In the genomic region with DNA sequence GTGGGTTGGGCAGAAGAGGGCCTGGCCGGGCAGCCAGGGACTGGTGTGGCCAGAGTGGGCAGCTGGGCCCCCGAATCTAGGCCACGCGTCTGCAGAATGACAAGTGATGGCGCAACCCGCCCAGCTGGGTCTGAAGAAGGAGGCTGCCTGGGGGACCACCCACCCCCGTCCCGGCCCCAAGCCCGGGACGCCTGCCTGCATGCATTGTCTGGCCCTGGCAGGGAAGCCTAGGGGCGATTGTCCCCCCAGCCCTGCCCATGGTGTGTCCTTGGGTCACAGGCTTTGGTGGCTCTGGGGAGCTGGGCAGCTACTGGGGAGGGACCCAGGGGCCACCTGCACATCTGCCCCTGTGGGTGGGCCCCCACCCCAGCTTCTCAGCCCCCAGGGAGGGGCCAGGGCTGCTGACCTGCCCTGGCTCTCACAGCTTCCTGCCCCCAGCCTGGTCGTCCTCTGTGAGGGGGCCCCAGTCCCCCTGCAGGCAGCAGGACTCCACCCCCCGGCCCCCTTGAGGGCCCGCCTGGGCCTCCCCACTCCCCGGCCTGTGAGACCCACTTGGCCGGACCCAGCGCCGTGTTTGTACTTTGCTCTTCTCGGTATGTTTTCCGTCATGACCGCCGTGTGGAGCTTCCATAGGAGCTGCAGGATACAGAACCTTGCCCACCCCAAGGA, we compare ENCODE assay signal across 7 cellular contexts.
"Had no signal": no experiment of that assay in that cellular context is flagged by ENCODE, and none has a peak within 500 bp of the region (broad histone marks: within the 10 kb centered on the region; RNA-seq: fewer than 3 reads in every experiment).

No MANE protein-coding gene starts in this region.

- DNase-seq: activated CD4-positive, alpha-beta T cell treated with anti-CD3 and anti-CD28 coated beads, Interleukin-2, amount 50 U/mL, for 1 hour; activated T-cell treated with anti-CD3 and anti-CD28 coated beads, Interleukin-2, amount 50 U/mL, for 1 hour; dermis blood vessel endothelial cell; immature natural killer cell; mammary epithelial cell had no signal

- H3K27ac ChIP-seq: upper lobe of left lung had no signal

- H3K4me3 ChIP-seq: smooth muscle cell, upper lobe of left lung had no signal
